9 cellular contexts compared by ENCODE assay signal in genomic region chr9:76904661-76905457, GRCh38. TPM values are rescaled to one million over a fixed set of nuclear protein-coding genes. Genes with fewer than 3 reads are reported as not detected.
DNase-seq lines count a peak whose midpoint lies in the region; ATAC-seq, FAIRE-seq and TF ChIP-seq lines count a peak whose summit lies in the region.
"Had no signal": no experiment of that assay in that cellular context is flagged by ENCODE, and none has a peak within 500 bp of the region (broad histone marks: within the 10 kb centered on the region; RNA-seq: fewer than 3 reads in every experiment).

No MANE protein-coding gene starts in this region.

- H3K4me1 ChIP-seq in adipocyte (ENCODE audit: control insufficient read depth, insufficient read depth, low read length) (peaks cover 25% of the 10 kb centered on the region), iPS-20b (ENCODE audit: insufficient read depth, low read length) (peaks cover 3% of the 10 kb centered on the region; the same call in 1 of the 2 replicates), skeletal muscle satellite cell (ENCODE audit: control insufficient read depth, insufficient read depth, low read length) (peaks cover 45% of the 10 kb centered on the region)

- no peak for FAIRE-seq in GM12892 (lab: Jason Lieb, UNC)

- H3K36me3 ChIP-seq in adipocyte (ENCODE audit: control insufficient read depth, insufficient read depth, low read length, severe bottlenecking) (peaks cover 14% of the 10 kb centered on the region), iPS-20b (ENCODE audit: insufficient read depth, low read depth, low read length) (no peaks in the 10 kb centered on the region), skeletal muscle satellite cell (ENCODE audit: insufficient read depth, low read length) (no peaks in the 10 kb centered on the region)

- DNase-seq in HFF-Myc (ENCODE audit: extremely low read depth, low read depth) (no peak), adipocyte (ENCODE audit: low read depth) (no peak), T1000 (lab: John Stamatoyannopoulos, UW) (no peak), LoVo (ENCODE audit: low spot score) (no peak), GM12892 (ENCODE audit: insufficient read length) (no peak)
- DNase-seq: activated CD8-positive, alpha-beta memory T cell treated with anti-CD3 and anti-CD28 coated beads, Interleukin-2, amount 10 ng/mL, durations not matched to agents 7 days and 5 days had no signal

- ATAC-seq in GM18861 (IDR thresholded peaks at IDR 0.05; ENCODE audit: unreplicated experiment) = no peak
- ATAC-seq: activated CD8-positive, alpha-beta memory T cell treated with anti-CD3 and anti-CD28 coated beads, Interleukin-2, amount 10 ng/mL, durations not matched to agents 7 days and 5 days had no signal

- H3K9me3 ChIP-seq in adipocyte (ENCODE audit: control insufficient read depth, low read length) (no peaks in the 10 kb centered on the region), iPS-20b (ENCODE audit: insufficient read depth, low read depth, low read length) (no peaks in the 10 kb centered on the region), skeletal muscle satellite cell (replicated peaks; ENCODE audit: low read length) (no peaks in the 10 kb centered on the region)

- TF ChIP-seq POLR2A in GM12892 (IDR thresholded peaks at IDR 0.05; ENCODE audit: low read depth, low read length) = no peak

- no peak overlapping the region for H3K27ac ChIP-seq in iPS-20b (ENCODE audit: low read length)

- peak overlapping the region; percentile 97 for H3K4me2 ChIP-seq in skeletal muscle satellite cell (ENCODE audit: low read length)

- H3K9ac ChIP-seq in adipocyte (ENCODE audit: low read length) = peak overlapping the region; percentile 89
- H3K9ac ChIP-seq in iPS-20b (ENCODE audit: low read depth, low read length) = peak overlapping the region; percentile 89; the same call in 1 of the 2 replicates
- H3K9ac ChIP-seq in skeletal muscle satellite cell (ENCODE audit: low read depth, low read length) = peak overlapping the region; percentile 79

- H3K4me3 ChIP-seq in HFF-Myc (replicated peaks; ENCODE audit: low read depth, low read length) (peak overlapping the region; percentile 39; the same call in 1 of the 2 replicates), adipocyte (ENCODE audit: low read length) (peak overlapping the region; percentile 94), iPS-20b (ENCODE audit: low read length) (peak overlapping the region; percentile 97), skeletal muscle satellite cell (ENCODE audit: low read length) (peak overlapping the region; percentile 80)

- H3K27me3 ChIP-seq in adipocyte (replicated peaks; ENCODE audit: control insufficient read depth, insufficient read depth, low read length) (no peaks in the 10 kb centered on the region), iPS-20b (ENCODE audit: insufficient read depth, low read length) (peaks cover 50% of the 10 kb centered on the region), skeletal muscle satellite cell (ENCODE audit: control insufficient read depth, insufficient read depth, low read length) (no peaks in the 10 kb centered on the region)

- TF ChIP-seq CTCF in HFF-Myc (IDR thresholded peaks at IDR 0.05; ENCODE audit: low read depth, low read length, missing control alignments) = no peak

RNA-seq across cellular contexts. Expression of gene PRUNE2, which starts 1.1 kb away (rescaled TPM):
- total RNA-seq in skeletal muscle satellite cell (2012; rRNA removed) = 31.7 and 34.5 TPM in 2 replicates
- polyA plus RNA-seq in GM12892 (2012; ENCODE audit: missing spikeins) = 1.7 TPM

Comparison
In these comparisons a context has a peak if more than half of its experiments do, and no peak if none do; other contexts are left out.
1. H3K4me3 ChIP-seq: peak in every context shown above with its lines; median percentile 97 in iPS-20b; 94 in adipocyte; 80 in skeletal muscle satellite cell; 39 in HFF-Myc.